8 cellular contexts compared by ENCODE assay signal in the genomic region with DNA sequence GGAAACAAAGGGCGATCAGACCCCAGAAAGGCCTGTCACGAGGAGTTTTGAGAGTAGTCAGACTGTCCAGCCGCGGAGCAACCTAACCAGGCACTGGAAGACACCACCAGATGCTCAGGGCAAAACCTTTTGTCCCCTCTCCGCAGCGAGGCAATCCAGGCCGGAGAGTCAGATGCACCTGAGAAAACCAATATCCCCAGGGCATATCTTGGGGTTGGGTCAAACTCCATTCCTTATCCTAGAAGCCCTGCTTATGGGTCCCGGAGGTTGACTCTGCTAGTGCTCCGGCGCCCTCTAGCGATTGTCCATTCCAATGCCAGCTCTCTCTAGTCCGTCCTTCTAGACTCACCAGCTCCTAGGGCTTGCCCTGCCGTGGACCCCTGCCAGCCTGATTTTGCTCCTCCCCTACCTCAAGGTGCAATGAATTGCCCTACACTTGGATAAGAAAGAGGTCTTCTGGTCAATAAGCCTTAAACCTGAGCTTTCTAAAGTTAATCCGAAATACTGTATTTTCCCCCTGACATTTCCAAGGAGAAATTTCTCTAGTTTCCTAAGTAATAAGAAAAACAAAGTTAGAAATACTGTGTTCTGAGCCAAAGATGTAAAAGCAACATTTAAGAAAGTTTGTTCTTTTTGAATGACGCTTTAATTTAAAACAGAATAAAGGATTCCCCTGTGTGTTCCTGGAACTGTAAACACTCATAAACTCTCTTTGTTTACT. TPM values are rescaled to one million over a fixed set of nuclear protein-coding genes. Genes with fewer than 3 reads are reported as not detected.
DNase-seq lines count a peak whose midpoint lies in the region; ATAC-seq and TF ChIP-seq lines count a peak whose summit lies in the region.

No MANE protein-coding gene starts in this region.

- H3K4me1 ChIP-seq in KMS-11 (ENCODE audit: low read depth, poor library complexity, severe bottlenecking), result no peaks in the 10 kb centered on the region
- H3K4me1 ChIP-seq in OCI-LY7 (ENCODE audit: insufficient read depth, low read length, poor library complexity, severe bottlenecking), result no peaks in the 10 kb centered on the region
- peaks cover 0 to 4% (median under 1%) of the 10 kb centered on the region in 4 donors for H3K4me1 ChIP-seq in tibial artery

- DNase-seq in DMS 273 (lab: John Stamatoyannopoulos, UW; ENCODE audit: unreplicated experiment) (peak; percentile 92), OCI-LY7 (ENCODE audit: low spot score) (peak; percentile 63), fibroblast of the aortic adventitia (ENCODE audit: low read depth) (peak; percentile 82), neural crest cell (ENCODE audit: low read depth, low spot score) (peak; percentile 88), tibial artery (peak; percentile 76 to 78)
- DNase-seq in activated T-cell treated with anti-CD3 and anti-CD28 coated beads, Interleukin-2, amount 50 U/mL, for 4 hours, result peak; percentile 24

- H3K27me3 ChIP-seq in KMS-11 (ENCODE audit: insufficient read depth, low read depth), result no peaks in the 10 kb centered on the region
- H3K27me3 ChIP-seq in tibial artery, result peaks cover 0 to 9% of the 10 kb centered on the region in 2 donors

- H4K20me1 ChIP-seq in KMS-11 (ENCODE audit: insufficient read depth), result no peaks in the 10 kb centered on the region
- no peaks in the 10 kb centered on the region for H4K20me1 ChIP-seq in OCI-LY7 (ENCODE audit: insufficient read depth, low read length)

- H3K36me3 ChIP-seq in KMS-11 (ENCODE audit: insufficient read depth), result no peaks in the 10 kb centered on the region
- no peaks in the 10 kb centered on the region for H3K36me3 ChIP-seq in OCI-LY7 (ENCODE audit: insufficient read depth, low read length)
- no peaks in the 10 kb centered on the region for H3K36me3 ChIP-seq in tibial artery

- ATAC-seq in GM21528 (IDR thresholded peaks at IDR 0.05; ENCODE audit: low FRiP score, unreplicated experiment), result peak; percentile 55
- peak; percentile 62 to 80 for ATAC-seq in activated T-cell treated with anti-CD3 and anti-CD28 coated beads, Interleukin-2, amount 50 U/mL, for 4 hours

- CTCF ChIA-PET in OCI-LY7 (lab: Charles Lee; ENCODE audit: unreplicated experiment), result no interaction called here

- H3K27ac ChIP-seq in KMS-11 (no peak overlapping the region), OCI-LY7 (ENCODE audit: low read depth, low read length, poor library complexity, severe bottlenecking) (no peak overlapping the region), tibial artery (no peak overlapping the region)

- no peaks in the 10 kb centered on the region for H3K79me2 ChIP-seq in KMS-11 (ENCODE audit: insufficient read depth, low read depth)
- H3K79me2 ChIP-seq in OCI-LY7 (ENCODE audit: insufficient read depth, low read depth, low read length), result no peaks in the 10 kb centered on the region

- H3K4me3 ChIP-seq in KMS-11 (IDR thresholded peaks at IDR 0.05; ENCODE audit: insufficient read depth, low read depth, low read length), result no peak overlapping the region
- H3K4me3 ChIP-seq in OCI-LY7 (ENCODE audit: low read depth, low read length, poor library complexity, severe bottlenecking), result no peak overlapping the region
- no peak overlapping the region for H3K4me3 ChIP-seq in fibroblast of the aortic adventitia (ENCODE audit: low read depth, low read length)
- H3K4me3 ChIP-seq in tibial artery, result no peak overlapping the region

- H3K4me1 Mint-ChIP-seq in activated T-cell treated with anti-CD3 and anti-CD28 coated beads, Interleukin-2, amount 50 U/mL, for 4 hours (ENCODE audit: low read depth), result peaks cover 4% of the 10 kb centered on the region
- H3K4me1 Mint-ChIP-seq in neural crest cell, result peaks cover 36% of the 10 kb centered on the region

- intact Hi-C loops in OCI-LY7 (cut with micrococcal nuclease; ENCODE audit: unreplicated experiment) (loop anchor here (1.0 to 5.0 kb wide), 2 partner anchors 235 to 1002 kb away; partner anchors contain the start of genes ASTE1 and NEK11), tibial artery (cut with DNase I; ENCODE audit: low total_unique reads) (no loop called here)

- no peaks in the 10 kb centered on the region for H3K36me3 Mint-ChIP-seq in activated T-cell treated with anti-CD3 and anti-CD28 coated beads, Interleukin-2, amount 50 U/mL, for 4 hours (ENCODE audit: insufficient read depth)
- H3K36me3 Mint-ChIP-seq in neural crest cell (ENCODE audit: low read depth), result no peaks in the 10 kb centered on the region

- H3K9me2 ChIP-seq in OCI-LY7 (ENCODE audit: insufficient read depth, low read length), result no peaks in the 10 kb centered on the region

- H3K27ac Mint-ChIP-seq in neural crest cell (ENCODE audit: unreplicated experiment), result peak overlapping the region; percentile 72

- peaks cover 44% of the 10 kb centered on the region for H3K27me3 Mint-ChIP-seq in activated T-cell treated with anti-CD3 and anti-CD28 coated beads, Interleukin-2, amount 50 U/mL, for 4 hours (ENCODE audit: low read depth)
- H3K27me3 Mint-ChIP-seq in neural crest cell (ENCODE audit: low read depth), result peaks cover 68% of the 10 kb centered on the region

- POLR2A ChIA-PET in OCI-LY7 (lab: Charles Lee), result no interaction called here

- H3K9me3 ChIP-seq in OCI-LY7 (ENCODE audit: low read length) (no peaks in the 10 kb centered on the region), tibial artery (no peaks in the 10 kb centered on the region)

- H3K4me2 ChIP-seq in KMS-11 (no peak overlapping the region), OCI-LY7 (ENCODE audit: low read length) (no peak overlapping the region)

- no peak overlapping the region for H3K4me3 Mint-ChIP-seq in activated T-cell treated with anti-CD3 and anti-CD28 coated beads, Interleukin-2, amount 50 U/mL, for 4 hours
- peak overlapping the region; percentile 77 for H3K4me3 Mint-ChIP-seq in neural crest cell

- no TSS peak for BruUV-seq in OCI-LY7 (replicated peaks; lab: Mats Ljungman, UMichigan)

- H2AFZ ChIP-seq in KMS-11 (ENCODE audit: low read depth) (no peak overlapping the region), OCI-LY7 (ENCODE audit: low read length) (no peak overlapping the region)

- H3K9ac ChIP-seq in KMS-11, result no peak overlapping the region

- TF ChIP-seq CTCF in KMS-11 (conservative IDR thresholded peaks at IDR 0.05; ENCODE audit: low read depth, low read length), result peak; percentile 96
- TF ChIP-seq CTCF in OCI-LY7 (conservative IDR thresholded peaks at IDR 0.05; ENCODE audit: low read length), result peak; percentile 93
- TF ChIP-seq CTCF in fibroblast of the aortic adventitia (IDR thresholded peaks at IDR 0.05; ENCODE audit: insufficient read depth, low read length), result peak; percentile 96
- peak; percentile 91 for TF ChIP-seq CTCF in neural crest cell (conservative IDR thresholded peaks at IDR 0.05)
- peak; percentile 57 to 70 for TF ChIP-seq CTCF in tibial artery (IDR thresholded peaks at IDR 0.05)

- H3K9me3 Mint-ChIP-seq in activated T-cell treated with anti-CD3 and anti-CD28 coated beads, Interleukin-2, amount 50 U/mL, for 4 hours, result no peaks in the 10 kb centered on the region
- H3K9me3 Mint-ChIP-seq in neural crest cell, result no peaks in the 10 kb centered on the region

RNA-seq across cellular contexts. Expression of gene CPNE4, which starts 5.5 kb away (rescaled TPM):
- not detected in 2 replicates for total RNA-seq in OCI-LY7 (2014; rRNA removed; shearing (Covaris generic))
- total RNA-seq in OCI-LY7 (2022), result not detected in 2 replicates
- not detected for total RNA-seq in activated T-cell treated with anti-CD3 and anti-CD28 coated beads, Interleukin-2, amount 50 U/mL, for 4 hours
- not detected in 2 replicates for total RNA-seq in fibroblast of the aortic adventitia (ENCODE audit: low replicate concordance)
- total RNA-seq in neural crest cell, result 16.1 and 18.1 TPM in 2 replicates

Comparison
In these comparisons a context has a peak if more than half of its experiments do, and no peak if none do; other contexts are left out.
1. DNase-seq: peak in every context shown above with its lines; median percentile 92 in DMS 273; 88 in neural crest cell; 82 in fibroblast of the aortic adventitia; 77 in tibial artery; 63 in OCI-LY7; 24 in activated T-cell treated with anti-CD3 and anti-CD28 coated beads, Interleukin-2, amount 50 U/mL, for 4 hours.
2. RNA of gene CPNE4, which starts 5.5 kb away (total RNA-seq): 16.1 to 18.1 TPM in neural crest cell; not detected in OCI-LY7, not detected in activated T-cell treated with anti-CD3 and anti-CD28 coated beads, Interleukin-2, amount 50 U/mL, for 4 hours and not detected in fibroblast of the aortic adventitia; every median in the first group is over 10 times any median in the second.
3. Peak in every context shown above with its lines, with median percentiles within 50 percentile points of each other: CTCF ChIP-seq.